Comparison of ENCODE assay signal across 8 cellular contexts in genomic region chr20:38673731-38674177, GRCh38. TPM values are rescaled to one million over a fixed set of nuclear protein-coding genes. Genes with fewer than 3 reads are reported as not detected.
A peak's percentile ranks its signal among the peaks of the same experiment; 100 is the strongest.
DNase-seq lines count a peak whose midpoint lies in the region; ATAC-seq and TF ChIP-seq lines count a peak whose summit lies in the region.

No MANE protein-coding gene starts in this region.

- CTCF ChIA-PET in MCF 10A (lab: Yijun Ruan, JAX): interaction anchor here (0.7 to 4.8 kb wide), 3 partner anchors 15 to 78 kb away, joined by 3 to 37 read pairs (median 4); no protein-coding TSS in a partner anchor

- BruUV-seq in MCF 10A (replicated peaks; lab: Mats Ljungman, UMichigan): no TSS peak

- H4K20me1 ChIP-seq in SU-DHL-6 (ENCODE audit: low read depth, low read length): no peaks in the 10 kb centered on the region

- H3K4me1 Mint-ChIP-seq in MCF 10A (ENCODE audit: insufficient read depth, unreplicated experiment) (no peaks in the 10 kb centered on the region), progenitor cell of endocrine pancreas (ENCODE audit: low read depth) (peaks cover 4% of the 10 kb centered on the region)

- peak overlapping the region; percentile 48 for H3K4me2 ChIP-seq in SU-DHL-6 (ENCODE audit: low read depth, low read length, poor library complexity, severe bottlenecking)

- no peak for TF ChIP-seq POLR2A in breast epithelium (IDR thresholded peaks at IDR 0.05)

- TF ChIP-seq CTCF in breast epithelium (IDR thresholded peaks at IDR 0.05) (no peak), MCF 10A (IDR thresholded peaks at IDR 0.05; ENCODE audit: unreplicated experiment) (no peak), SU-DHL-6 (IDR thresholded peaks at IDR 0.05; ENCODE audit: insufficient read depth, low read length, poor library complexity, severe bottlenecking) (no peak), fibroblast of the aortic adventitia (IDR thresholded peaks at IDR 0.05; ENCODE audit: insufficient read depth, low read length) (no peak), progenitor cell of endocrine pancreas (IDR thresholded peaks at IDR 0.05; ENCODE audit: unreplicated experiment) (no peak)

- no peak overlapping the region; the same call in 1 of the 2 replicates for H3K9ac ChIP-seq in SU-DHL-6 (ENCODE audit: low read length)

- no peak for ATAC-seq in GM18909 (IDR thresholded peaks at IDR 0.05; ENCODE audit: poor library complexity, unreplicated experiment)

- H3K36me3 ChIP-seq in breast epithelium (no peaks in the 10 kb centered on the region), SU-DHL-6 (ENCODE audit: low read length) (no peaks in the 10 kb centered on the region)

- H3K4me3 Mint-ChIP-seq in MCF 10A (ENCODE audit: unreplicated experiment): no peak overlapping the region
- H3K4me3 Mint-ChIP-seq in progenitor cell of endocrine pancreas (ENCODE audit: low read depth): peak overlapping the region; percentile 78

- no peaks in the 10 kb centered on the region for H3K9me3 Mint-ChIP-seq in MCF 10A (ENCODE audit: unreplicated experiment)
- H3K9me3 Mint-ChIP-seq in progenitor cell of endocrine pancreas (ENCODE audit: low read depth): no peaks in the 10 kb centered on the region

- H3K27ac Mint-ChIP-seq in MCF 10A (ENCODE audit: low read depth, unreplicated experiment) (no peak overlapping the region), progenitor cell of endocrine pancreas (peak overlapping the region; percentile 78)

- POLR2A ChIA-PET in MCF 10A (lab: Yijun Ruan, JAX): interaction anchor here (0.6 to 1.0 kb wide), 2 partner anchors 75 to 908 kb away, joined by 3 read pairs; no protein-coding TSS in a partner anchor

- H3K9me2 ChIP-seq in SU-DHL-6 (replicated peaks; ENCODE audit: insufficient read depth, low read length): no peaks in the 10 kb centered on the region

- no peaks in the 10 kb centered on the region for H3F3A ChIP-seq in SU-DHL-6 (ENCODE audit: insufficient read depth)

- intact Hi-C loops in breast epithelium (cut with DNase I; ENCODE audit: low total_unique reads): no loop called here
- intact Hi-C loops in MCF 10A (cut with micrococcal nuclease): no loop called here

- H3K27me3 ChIP-seq in breast epithelium (peaks cover 4 to 37% of the 10 kb centered on the region in 2 donors), SU-DHL-6 (ENCODE audit: low read length) (no peaks in the 10 kb centered on the region)

- H3K9me3 ChIP-seq in breast epithelium: no peaks in the 10 kb centered on the region
- H3K9me3 ChIP-seq in SU-DHL-6 (ENCODE audit: insufficient read depth, low read length): no peaks in the 10 kb centered on the region

- H3K79me2 ChIP-seq in SU-DHL-6 (ENCODE audit: insufficient read depth, low read length): no peaks in the 10 kb centered on the region

- H3K4me1 ChIP-seq in breast epithelium: no peaks in the 10 kb centered on the region

- H3K4me3 ChIP-seq in breast epithelium (peak overlapping the region; percentile 31 to 70 (median 46)), SU-DHL-6 (ENCODE audit: insufficient read depth, low read length, poor library complexity, severe bottlenecking) (peak overlapping the region; percentile 34), fibroblast of the aortic adventitia (ENCODE audit: low read depth, low read length) (peak overlapping the region; percentile 66)

- peaks cover 29% of the 10 kb centered on the region for H3K27me3 Mint-ChIP-seq in MCF 10A (ENCODE audit: insufficient read depth, unreplicated experiment)
- H3K27me3 Mint-ChIP-seq in progenitor cell of endocrine pancreas: peaks cover 81% of the 10 kb centered on the region

- H2AFZ ChIP-seq in SU-DHL-6 (ENCODE audit: low read depth, low read length, severe bottlenecking): no peak overlapping the region

- H3K36me3 Mint-ChIP-seq in MCF 10A (ENCODE audit: insufficient read depth, unreplicated experiment) (no peaks in the 10 kb centered on the region), progenitor cell of endocrine pancreas (ENCODE audit: insufficient read depth) (no peaks in the 10 kb centered on the region)

- DNase-seq in breast epithelium (ENCODE audit: low spot score in 2 of 2) (no peak), MCF 10A (ENCODE audit: unreplicated experiment) (no peak), fibroblast of the aortic adventitia (ENCODE audit: low read depth) (no peak), progenitor cell of endocrine pancreas (ENCODE audit: low spot score, unreplicated experiment) (no peak), RPMI8226 (no peak), T1000 (lab: John Stamatoyannopoulos, UW) (no peak)

- H3K27ac ChIP-seq in breast epithelium (no peak overlapping the region), SU-DHL-6 (ENCODE audit: low read depth, low read length) (no peak overlapping the region)

RNA-seq across cellular contexts. Expression of gene SLC32A1, which starts 50.5 kb away (rescaled TPM):
- total RNA-seq in breast epithelium (not detected), MCF 10A (2022) (not detected in 2 replicates), fibroblast of the aortic adventitia (ENCODE audit: low replicate concordance) (not detected in 2 replicates), progenitor cell of endocrine pancreas (not detected in 2 replicates)
